In genomic region chrX:12981880-12982279, GRCh38 we compare ENCODE assay signal across 12 cellular contexts. TPM values are rescaled to one million over a fixed set of nuclear protein-coding genes. Genes with fewer than 3 reads are reported as not detected.
A peak's percentile ranks its signal among the peaks of the same experiment; 100 is the strongest.
DNase-seq lines count a peak whose midpoint lies in the region; ATAC-seq and TF ChIP-seq lines count a peak whose summit lies in the region.
"Had no signal": no experiment of that assay in that cellular context is flagged by ENCODE, and none has a peak within 500 bp of the region (broad histone marks: within the 10 kb centered on the region; RNA-seq: fewer than 3 reads in every experiment).

No MANE protein-coding gene starts in this region.

- H3F3A ChIP-seq in DOHH2 (ENCODE audit: control insufficient read depth, insufficient read depth) = peaks cover 19% of the 10 kb centered on the region
- H3F3A ChIP-seq in Loucy (ENCODE audit: low read depth) = peaks cover 9% of the 10 kb centered on the region

- POLR2A ChIA-PET in activated CD4-positive, alpha-beta memory T cell treated with anti-CD3 and anti-CD28 coated beads for 36 hours (lab: Charles Lee) = interaction anchor here (1.0 to 2.2 kb wide), 2 partner anchors 17 to 25 kb away, joined by 3 to 8 read pairs; no protein-coding TSS in a partner anchor
- POLR2A ChIA-PET in naive thymus-derived CD4-positive, alpha-beta T cell (lab: Charles Lee) = interaction anchor here (0.8 to 24.0 kb wide), 10 partner anchors 10 to 108 kb away, joined by 3 to 1322 read pairs (median 11); no protein-coding TSS in a partner anchor

- CTCF ChIA-PET in activated CD4-positive, alpha-beta memory T cell treated with anti-CD3 and anti-CD28 coated beads for 36 hours (lab: Charles Lee) = no interaction called here
- CTCF ChIA-PET in naive thymus-derived CD4-positive, alpha-beta T cell (lab: Charles Lee) = interaction anchor here (1.9 kb wide), 1 partner anchor 110 kb away, joined by 7 read pairs; no protein-coding TSS in a partner anchor

- H3K36me3 Mint-ChIP-seq in activated CD4-positive, alpha-beta memory T cell treated with anti-CD3 and anti-CD28 coated beads for 36 hours = peaks cover 16% of the 10 kb centered on the region
- H3K36me3 Mint-ChIP-seq in naive thymus-derived CD4-positive, alpha-beta T cell = peaks cover 6 to 27% (median 11%) of the 10 kb centered on the region in 5 donors

- H3K4me1 Mint-ChIP-seq in activated CD4-positive, alpha-beta memory T cell treated with anti-CD3 and anti-CD28 coated beads for 36 hours (ENCODE audit: low read depth) = peaks cover 69% of the 10 kb centered on the region
- H3K4me1 Mint-ChIP-seq in naive thymus-derived CD4-positive, alpha-beta T cell = peaks cover 30 to 99% (median 69%) of the 10 kb centered on the region in 7 donors

- H3K79me2 ChIP-seq in DOHH2 (ENCODE audit: control insufficient read depth, low read length) (peaks cover 4% of the 10 kb centered on the region; the same call in 1 of the 2 replicates), Loucy (ENCODE audit: insufficient read depth, low read length) (peaks cover 44% of the 10 kb centered on the region)

- intact Hi-C loops in activated CD4-positive, alpha-beta memory T cell treated with anti-CD3 and anti-CD28 coated beads for 36 hours (cut with micrococcal nuclease) = no loop called here
- intact Hi-C loops in naive thymus-derived CD4-positive, alpha-beta T cell (cut with micrococcal nuclease) = no loop called here

- ATAC-seq in naive thymus-derived CD4-positive, alpha-beta T cell = no peak
- ATAC-seq in HG02759 (IDR thresholded peaks at IDR 0.05; ENCODE audit: unreplicated experiment) = no peak
- ATAC-seq in GM18861 (IDR thresholded peaks at IDR 0.05; ENCODE audit: unreplicated experiment) = no peak

- H3K27ac ChIP-seq in DOHH2 (ENCODE audit: low read depth, low read length) = peak overlapping the region; percentile 21; the same call in 1 of the 2 replicates
- peak overlapping the region; percentile 93 for H3K27ac ChIP-seq in naive thymus-derived CD4-positive, alpha-beta T cell (ENCODE audit: low read depth, low read length)

- H3K9ac ChIP-seq in Loucy (ENCODE audit: low read depth, low read length, poor library complexity, severe bottlenecking) = peak overlapping the region; percentile 69

- H3K9me3 ChIP-seq in DOHH2 (ENCODE audit: control insufficient read depth, insufficient read depth, low read length) (no peaks in the 10 kb centered on the region), Loucy (ENCODE audit: insufficient read depth, low read depth, low read length) (no peaks in the 10 kb centered on the region)
- H3K9me3 ChIP-seq in naive thymus-derived CD4-positive, alpha-beta T cell (ENCODE audit: control insufficient read depth in 2 of 3, low read length in 3 of 3) = no peaks in the 10 kb centered on the region

- H3K36me3 ChIP-seq in DOHH2 (ENCODE audit: control insufficient read depth, low read length) (peaks cover 8% of the 10 kb centered on the region), Loucy (ENCODE audit: insufficient read depth, low read length) (peaks cover 11% of the 10 kb centered on the region)
- H3K36me3 ChIP-seq in naive thymus-derived CD4-positive, alpha-beta T cell (ENCODE audit: control insufficient read depth in 2 of 3, insufficient read depth in 3 of 3, low read length in 3 of 3) = peaks cover 6 to 10% (median 7%) of the 10 kb centered on the region in 3 experiments

- H3K27ac Mint-ChIP-seq in activated CD4-positive, alpha-beta memory T cell treated with anti-CD3 and anti-CD28 coated beads for 36 hours = peak overlapping the region; percentile 71
- H3K27ac Mint-ChIP-seq in naive thymus-derived CD4-positive, alpha-beta T cell = peak overlapping the region; percentile 88 to 99 (median 97)
- H3K27ac Mint-ChIP-seq: mesothelial cell of epicardium had no signal

- H3K4me2 ChIP-seq in DOHH2 (ENCODE audit: low read length) (peak overlapping the region; percentile 61), Loucy (ENCODE audit: low read depth, low read length, poor library complexity, severe bottlenecking) (peak overlapping the region; percentile 44)

- no peak overlapping the region for H3K4me3 Mint-ChIP-seq in activated CD4-positive, alpha-beta memory T cell treated with anti-CD3 and anti-CD28 coated beads for 36 hours
- H3K4me3 Mint-ChIP-seq in naive thymus-derived CD4-positive, alpha-beta T cell = peak overlapping the region; percentile 25 to 80 (median 74)
- H3K4me3 Mint-ChIP-seq: mesothelial cell of epicardium had no signal

- H3K27me3 Mint-ChIP-seq in activated CD4-positive, alpha-beta memory T cell treated with anti-CD3 and anti-CD28 coated beads for 36 hours = no peaks in the 10 kb centered on the region
- no peaks in the 10 kb centered on the region for H3K27me3 Mint-ChIP-seq in naive thymus-derived CD4-positive, alpha-beta T cell

- H3K4me1 ChIP-seq in DOHH2 (ENCODE audit: control insufficient read depth, low read length) (peaks cover 57% of the 10 kb centered on the region), Loucy (ENCODE audit: insufficient read depth, low read length, poor library complexity, severe bottlenecking) (peaks cover 68% of the 10 kb centered on the region)
- H3K4me1 ChIP-seq in naive thymus-derived CD4-positive, alpha-beta T cell (ENCODE audit: control insufficient read depth in 2 of 2, insufficient read depth in 2 of 2, low read length in 2 of 2) = peaks cover 66 to 74% of the 10 kb centered on the region in 2 donors

- TF ChIP-seq CTCF in DOHH2 (IDR thresholded peaks at IDR 0.05; ENCODE audit: low read depth, low read length, poor library complexity, severe bottlenecking) = no peak
- TF ChIP-seq CTCF in Loucy (conservative IDR thresholded peaks at IDR 0.05; ENCODE audit: low read length) = no peak

- H3K9me2 ChIP-seq in DOHH2 (replicated peaks; ENCODE audit: control insufficient read depth, low read length) (no peaks in the 10 kb centered on the region), Loucy (replicated peaks; ENCODE audit: low read depth, low read length) (no peaks in the 10 kb centered on the region)

- H3K27me3 ChIP-seq in DOHH2 (ENCODE audit: control insufficient read depth, low read length) (no peaks in the 10 kb centered on the region), Loucy (ENCODE audit: insufficient read depth, low read length, poor library complexity, severe bottlenecking) (peaks cover 10% of the 10 kb centered on the region)
- H3K27me3 ChIP-seq in naive thymus-derived CD4-positive, alpha-beta T cell (ENCODE audit: control insufficient read depth in 2 of 2, insufficient read depth in 2 of 2, low read length in 2 of 2) = no peaks in the 10 kb centered on the region

- H3K9me3 Mint-ChIP-seq in activated CD4-positive, alpha-beta memory T cell treated with anti-CD3 and anti-CD28 coated beads for 36 hours = no peaks in the 10 kb centered on the region
- peaks cover 0 to 11% (median 3%) of the 10 kb centered on the region in 11 donors for H3K9me3 Mint-ChIP-seq in naive thymus-derived CD4-positive, alpha-beta T cell

- no peak for DNase-seq in activated CD4-positive, alpha-beta memory T cell treated with anti-CD3 and anti-CD28 coated beads for 36 hours
- DNase-seq in naive thymus-derived CD4-positive, alpha-beta T cell = peak in 1 of 9 donors; percentile 36
- DNase-seq in hypothalamus (lab: John Stamatoyannopoulos, UW) = no peak
- DNase-seq: activated CD4-positive, CD25-positive, alpha-beta regulatory T cell treated with anti-CD3 and anti-CD28 coated beads, Interleukin-2, amount 50 U/mL, for 72 hours; amniotic stem cell; DMS79; hippocampal formation had no signal

- peak overlapping the region; percentile 45 for H3K4me3 ChIP-seq in DOHH2 (ENCODE audit: low read length)
- H3K4me3 ChIP-seq in Loucy (ENCODE audit: low read length, poor library complexity, severe bottlenecking) = peak overlapping the region; percentile 30
- peak overlapping the region; percentile 23 for H3K4me3 ChIP-seq in naive thymus-derived CD4-positive, alpha-beta T cell (ENCODE audit: low read length)

- H4K20me1 ChIP-seq in DOHH2 (ENCODE audit: control insufficient read depth, insufficient read depth, low read depth, low read length) (no peaks in the 10 kb centered on the region), Loucy (ENCODE audit: insufficient read depth, low read length, poor library complexity, severe bottlenecking) (peaks cover 11% of the 10 kb centered on the region)

- no peak overlapping the region for H2AFZ ChIP-seq in Loucy (ENCODE audit: low read length)

RNA-seq across cellular contexts. Expression of gene TMSB4X, which starts 7.0 kb away (rescaled TPM):
- 1,000 to 10,000 TPM; 6,087 to 6,256 TPM for total RNA-seq in activated CD4-positive, alpha-beta memory T cell treated with anti-CD3 and anti-CD28 coated beads for 36 hours
- over 10,000 TPM in 1 of 5 experiments, 1,000 to 10,000 TPM in 4; 3,911 to 13,454 (median 4,935) TPM for total RNA-seq in naive thymus-derived CD4-positive, alpha-beta T cell
- polyA plus RNA-seq in naive thymus-derived CD4-positive, alpha-beta T cell = over 10,000 TPM; 26,512 to 30,787 TPM
